Comparison of ENCODE assay signal across 8 cellular contexts in the genomic region with DNA sequence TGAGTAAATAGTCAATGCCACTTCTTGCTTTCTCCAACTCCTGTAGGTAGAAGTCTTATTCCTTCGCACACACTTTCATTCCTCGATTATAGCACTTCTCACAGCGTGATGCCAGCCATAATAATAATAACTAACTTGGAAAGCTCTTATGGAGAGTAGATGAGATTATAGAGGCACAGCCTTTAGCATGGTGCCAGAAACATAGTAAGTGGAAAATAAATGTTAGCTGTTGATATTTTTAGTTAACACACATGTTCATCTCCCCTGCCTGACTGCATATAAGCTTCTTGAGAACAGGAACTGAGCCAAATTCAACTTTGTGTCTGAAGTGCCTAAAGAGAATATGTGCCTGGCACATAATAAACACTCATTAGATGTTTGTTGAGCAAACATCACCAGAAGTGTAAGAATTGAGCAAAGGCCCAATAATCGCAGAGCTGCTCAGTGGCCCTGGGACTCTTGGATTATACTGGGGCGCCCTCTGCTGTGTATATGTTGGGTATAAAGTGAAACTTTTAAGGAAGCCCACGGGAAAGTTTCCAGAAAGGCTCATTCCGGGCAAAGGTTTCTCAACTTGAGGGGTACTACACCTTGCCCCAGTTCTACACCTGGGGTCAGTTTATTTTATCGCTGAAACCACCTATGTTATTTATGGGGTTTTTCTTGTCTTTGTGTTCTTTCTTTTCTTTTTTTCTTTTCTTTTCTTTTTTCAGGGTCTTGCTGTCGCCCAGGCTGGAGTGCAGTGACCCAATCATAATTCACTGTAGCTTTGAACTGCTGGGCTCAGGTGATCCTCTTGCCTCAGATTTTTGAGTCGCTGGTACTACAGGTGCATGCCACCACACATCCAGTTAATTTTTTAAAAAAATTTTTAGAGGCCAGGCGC. TPM values are rescaled to one million over a fixed set of nuclear protein-coding genes. Genes with fewer than 3 reads are reported as not detected.
A peak's percentile ranks its signal among the peaks of the same experiment; 100 is the strongest.
DNase-seq lines count a peak whose midpoint lies in the region; ATAC-seq and TF ChIP-seq lines count a peak whose summit lies in the region.

No MANE protein-coding gene starts in this region.

- no peaks in the 10 kb centered on the region for H3K9me3 Mint-ChIP-seq in osteocyte (ENCODE audit: unreplicated experiment)

- no peaks in the 10 kb centered on the region for H3K79me2 ChIP-seq in KMS-11 (ENCODE audit: insufficient read depth, low read depth)

- no peak overlapping the region for H3K27ac ChIP-seq in KMS-11
- H3K27ac ChIP-seq in upper lobe of left lung = no peak overlapping the region

- no peak overlapping the region for H3K4me3 Mint-ChIP-seq in osteocyte (ENCODE audit: unreplicated experiment)

- no peaks in the 10 kb centered on the region for H3K36me3 Mint-ChIP-seq in osteocyte (ENCODE audit: unreplicated experiment)

- H3K27ac Mint-ChIP-seq in osteocyte (ENCODE audit: unreplicated experiment) = no peak overlapping the region

- H3K36me3 ChIP-seq in KMS-11 (ENCODE audit: insufficient read depth) = no peaks in the 10 kb centered on the region
- H3K36me3 ChIP-seq in upper lobe of left lung = no peaks in the 10 kb centered on the region

- peaks cover 16% of the 10 kb centered on the region for H3K4me1 ChIP-seq in KMS-11 (ENCODE audit: low read depth, poor library complexity, severe bottlenecking)
- peaks cover 0 to 15% (median 6%) of the 10 kb centered on the region in 4 donors for H3K4me1 ChIP-seq in upper lobe of left lung

- TF ChIP-seq CTCF in KMS-11 (conservative IDR thresholded peaks at IDR 0.05; ENCODE audit: low read depth, low read length) (peak; percentile 81), osteocyte (IDR thresholded peaks at IDR 0.05) (peak; percentile 81), upper lobe of left lung (IDR thresholded peaks at IDR 0.05) (peak in 5 of 6 experiments; percentile 32 to 74 (median 68))

- H3K27me3 ChIP-seq in KMS-11 (ENCODE audit: insufficient read depth, low read depth) = no peaks in the 10 kb centered on the region
- H3K27me3 ChIP-seq in upper lobe of left lung = no peaks in the 10 kb centered on the region

- no peaks in the 10 kb centered on the region for H3K9me3 ChIP-seq in upper lobe of left lung

- 41% methylated on average over 11 of the region's 11 CpGs for WGBS in upper lobe of left lung, 2 donors

- H2AFZ ChIP-seq in KMS-11 (ENCODE audit: low read depth) = peak overlapping the region; percentile 36; the same call in 1 of the 2 replicates

- TF ChIP-seq POLR2A in upper lobe of left lung (IDR thresholded peaks at IDR 0.05) = no peak

- H3K4me1 Mint-ChIP-seq in osteocyte (ENCODE audit: unreplicated experiment) = peaks cover 2% of the 10 kb centered on the region

- ATAC-seq in GM19455 (IDR thresholded peaks at IDR 0.05; ENCODE audit: unreplicated experiment) (peak; percentile 82), upper lobe of left lung (ENCODE audit: low FRiP score in 2 of 2) (peak; percentile 92 to 95)

- peak in 10 of 14 donors; percentile 9 to 57 (median 16) for DNase-seq in C1 segment of cervical spinal cord (lab: John Stamatoyannopoulos, UW)
- DNase-seq in RKO (ENCODE audit: low spot score) = peak; percentile 72
- DNase-seq in activated T-helper 1 cell treated with Interleukin-2 at 50 U/mL for 16 hours (ENCODE audit: low read depth) = peak; percentile 16
- DNase-seq in fibroblast of the conjunctiva (ENCODE audit: low read depth) = peak; percentile 20
- no peak for DNase-seq in osteocyte (ENCODE audit: extremely low spot score, unreplicated experiment)
- DNase-seq in upper lobe of left lung = peak in 1 of 2 donors; percentile 86

- H3K27me3 Mint-ChIP-seq in osteocyte (ENCODE audit: unreplicated experiment) = peaks cover 23% of the 10 kb centered on the region

- H3K4me3 ChIP-seq in KMS-11 (IDR thresholded peaks at IDR 0.05; ENCODE audit: insufficient read depth, low read depth, low read length) = no peak overlapping the region
- no peak overlapping the region for H3K4me3 ChIP-seq in upper lobe of left lung

- 0 out of 2 replicates have a peak overlapping the region, but pooled peaks have one; percentile 25 for H3K4me2 ChIP-seq in KMS-11

- no peak overlapping the region for H3K9ac ChIP-seq in KMS-11

- no peaks in the 10 kb centered on the region for H4K20me1 ChIP-seq in KMS-11 (ENCODE audit: insufficient read depth)

- no peak for TF ChIP-seq EP300 in upper lobe of left lung (IDR thresholded peaks at IDR 0.05)

RNA-seq across cellular contexts. Expression of a gene that starts 22.3 kb away (rescaled TPM):
- total RNA-seq in osteocyte = not detected in 2 replicates
- 1 to 10 TPM in 1 of 6 donors, under 1 TPM in 1, not detected in 4; 0.97 to 1.6 TPM for total RNA-seq in upper lobe of left lung
